18 cellular contexts compared by ENCODE assay signal in the genomic region with DNA sequence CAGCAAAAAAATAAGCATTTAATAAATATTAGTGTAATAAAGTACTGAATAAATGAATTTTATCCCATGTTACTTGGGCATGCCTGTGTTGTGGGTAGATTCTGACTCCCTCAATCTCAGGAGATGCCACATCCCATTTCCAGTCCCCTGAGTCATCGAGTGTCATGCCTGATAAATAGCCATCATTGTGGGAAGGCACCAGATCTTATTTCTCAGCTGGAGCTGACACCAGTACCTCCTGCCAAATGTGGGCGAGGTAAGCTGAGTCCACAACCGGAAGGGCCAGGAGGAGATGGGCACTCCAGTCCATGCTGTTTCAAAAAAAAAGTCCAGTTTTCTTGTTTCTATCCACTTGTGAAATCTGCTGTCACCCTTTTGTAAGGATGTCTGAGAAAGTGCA.
"Had no signal": no experiment of that assay in that cellular context is flagged by ENCODE, and none has a peak within 500 bp of the region (broad histone marks: within the 10 kb centered on the region; RNA-seq: fewer than 3 reads in every experiment).

No MANE protein-coding gene starts in this region.

- H3K36me3 ChIP-seq: adrenal gland, gastroesophageal sphincter, suprapubic skin, transverse colon, vagina had no signal

- H2AFZ ChIP-seq: hepatocyte had no signal

- H3K4me1 ChIP-seq: adrenal gland, gastroesophageal sphincter, suprapubic skin, transverse colon, vagina had no signal

- DNase-seq: activated B cell treated with CpG ODN at 0.5 μM for 24 hours; activated CD4-positive, alpha-beta memory T cell treated with anti-CD3 and anti-CD28 coated beads for 36 hours; activated CD4-positive, alpha-beta T cell treated with anti-CD3 and anti-CD28 coated beads for 4 hours; activated gamma-delta T cell treated with Interleukin-2 at 50 U/mL for 16 hours; activated T-cell treated with anti-CD3 and anti-CD28 coated beads for 4 hours; adrenal gland; cerebellar nuclear complex; cortex of kidney; left cardiac atrium; nephron progenitor cell; occipital lobe; stimulated activated naive CD8-positive, alpha-beta T cell treated with anti-CD3 and anti-CD28 coated beads, Interleukin-15, Interleukin-2, amounts not matched to agents 100 U/mL and 50 U/mL, for 24 hours; transverse colon had no signal

- H3K79me2 ChIP-seq: hepatocyte had no signal

- H3K4me3 ChIP-seq: adrenal gland, gastroesophageal sphincter, hepatocyte, suprapubic skin, transverse colon, vagina had no signal

- H3K27me3 ChIP-seq: adrenal gland, gastroesophageal sphincter, transverse colon, vagina had no signal

- H3K9me3 ChIP-seq: adrenal gland, suprapubic skin, transverse colon, vagina had no signal

- H3K4me2 ChIP-seq: hepatocyte had no signal

- ATAC-seq: activated naive CD4-positive, alpha-beta T cell treated with anti-CD3 and anti-CD28 coated beads, Interleukin-2, amount 50 U/mL, for 72 hours; gastroesophageal sphincter; left cardiac atrium; stimulated activated naive CD8-positive, alpha-beta T cell treated with anti-CD3 and anti-CD28 coated beads, Interleukin-15, Interleukin-2, amounts not matched to agents 100 U/mL and 50 U/mL, for 24 hours had no signal

- H3K27ac ChIP-seq: adrenal gland, gastroesophageal sphincter, hepatocyte, suprapubic skin, transverse colon, vagina had no signal
